Comparison of ENCODE assay signal across 19 cellular contexts in genomic region chr5:132181011-132181629, GRCh38. TPM values are rescaled to one million over a fixed set of nuclear protein-coding genes. Genes with fewer than 3 reads are reported as not detected.
DNase-seq lines count a peak whose midpoint lies in the region; ATAC-seq and TF ChIP-seq lines count a peak whose summit lies in the region.
"Had no signal": no experiment of that assay in that cellular context is flagged by ENCODE, and none has a peak within 500 bp of the region (broad histone marks: within the 10 kb centered on the region; RNA-seq: fewer than 3 reads in every experiment).

No MANE protein-coding gene starts in this region.

- H3K36me3 Mint-ChIP-seq in endodermal cell (ENCODE audit: low read depth), result no peaks in the 10 kb centered on the region
- H3K36me3 Mint-ChIP-seq: activated naive CD4-positive, alpha-beta T cell treated with anti-CD3 and anti-CD28 coated beads, Interleukin-2, amount 10 ng/mL, durations not matched to agents 7 days and 5 days had no signal

- no peak overlapping the region for H2BK120ac ChIP-seq in mesendoderm (ENCODE audit: low read depth, low read length)

- H3K9me3 ChIP-seq in right cardiac atrium (ENCODE audit: control insufficient read depth, low read length) (no peaks in the 10 kb centered on the region), endodermal cell (ENCODE audit: control insufficient read depth, low read length) (no peaks in the 10 kb centered on the region)
- H3K9me3 ChIP-seq: stomach, transverse colon had no signal

- H3K9ac ChIP-seq in endodermal cell (ENCODE audit: extremely low read depth, low read length, poor library complexity, severe bottlenecking), result no peak overlapping the region
- H3K9ac ChIP-seq in mesendoderm (ENCODE audit: low read length), result no peak overlapping the region
- H3K9ac ChIP-seq: BLaER1 had no signal

- H3K4ac ChIP-seq in mesendoderm (ENCODE audit: low read depth, low read length), result no peak overlapping the region

- no peak overlapping the region for H4K5ac ChIP-seq in mesendoderm (ENCODE audit: low read length)

- H3K27me3 Mint-ChIP-seq in endodermal cell (ENCODE audit: insufficient read depth), result peaks cover 1% of the 10 kb centered on the region

- no peaks in the 10 kb centered on the region for H3K79me1 ChIP-seq in mesendoderm (ENCODE audit: low read length)

- H3K27me3 ChIP-seq in right cardiac atrium (ENCODE audit: control insufficient read depth, insufficient read depth), result no peaks in the 10 kb centered on the region
- no peaks in the 10 kb centered on the region for H3K27me3 ChIP-seq in endodermal cell (ENCODE audit: control insufficient read depth, insufficient read depth, low read length, poor library complexity, severe bottlenecking)
- H3K27me3 ChIP-seq in mesendoderm (ENCODE audit: insufficient read depth, low read length, poor library complexity), result no peaks in the 10 kb centered on the region
- H3K27me3 ChIP-seq: BLaER1, stomach, transverse colon had no signal

- H3K4me3 ChIP-seq in right cardiac atrium (ENCODE audit: low read length), result no peak overlapping the region
- no peak overlapping the region for H3K4me3 ChIP-seq in endodermal cell (ENCODE audit: low read length)
- no peak overlapping the region for H3K4me3 ChIP-seq in mesendoderm (ENCODE audit: low read length)
- H3K4me3 ChIP-seq: BLaER1, stomach, transverse colon had no signal

- H2AK5ac ChIP-seq in mesendoderm (ENCODE audit: low read length), result no peak overlapping the region

- H3K79me2 ChIP-seq in mesendoderm (ENCODE audit: control insufficient read depth, insufficient read depth, low read length), result no peaks in the 10 kb centered on the region

- DNase-seq in right cardiac atrium (peak; percentile 28 to 72 (median 52)), cardiac septum (ENCODE audit: low spot score) (no peak), endodermal cell (peak; percentile 51), mesendoderm (no peak), SHP77 treated with DMSO at 0.1 percent for 48 hours (lab: John Stamatoyannopoulos, UW) (no peak), CD1c-positive myeloid dendritic cell (ENCODE audit: extremely low spot score) (no peak)
- DNase-seq in activated T-cell treated with anti-CD3 and anti-CD28 coated beads, Interleukin-2, amount 50 U/mL, for 48 hours, result no peak
- no peak for DNase-seq in stimulated activated CD4-positive, alpha-beta T cell treated with anti-CD3 and anti-CD28 coated beads, Interleukin-4, amount 100 ng/mL, for 4 hours
- DNase-seq: activated naive CD4-positive, alpha-beta T cell treated with anti-CD3 and anti-CD28 coated beads, Interleukin-2, amount 10 ng/mL, durations not matched to agents 7 days and 5 days; activated T-cell treated with anti-CD3 and anti-CD28 coated beads, Interleukin-2, amount 50 U/mL, for 72 hours; dermis blood vessel endothelial cell; NCI-H1436 treated with DMSO at 0.1 percent for 48 hours; nucleus accumbens; stomach; T-helper 9 cell; transverse colon had no signal

- no peak overlapping the region for H3K4me3 Mint-ChIP-seq in endodermal cell
- H3K4me3 Mint-ChIP-seq: activated naive CD4-positive, alpha-beta T cell treated with anti-CD3 and anti-CD28 coated beads, Interleukin-2, amount 10 ng/mL, durations not matched to agents 7 days and 5 days had no signal

- no peaks in the 10 kb centered on the region for H3K4me1 Mint-ChIP-seq in endodermal cell

- no peaks in the 10 kb centered on the region for H3K36me3 ChIP-seq in endodermal cell (ENCODE audit: control insufficient read depth, insufficient read depth, low read length)
- H3K36me3 ChIP-seq in mesendoderm (ENCODE audit: control insufficient read depth, insufficient read depth, low read length), result no peaks in the 10 kb centered on the region
- H3K36me3 ChIP-seq: BLaER1, stomach, transverse colon had no signal

- WGBS in right cardiac atrium, result 76% methylated on average over 20 of the region's 20 CpGs
- WGBS in endodermal cell (ENCODE audit: insufficient coverage in 1 of 2, insufficient read length in 1 of 2), 2 experiments, result 94 to 97% methylated on average over 7 to 20 of the region's 20 CpGs
- WGBS in mesendoderm (ENCODE audit: extremely low coverage, insufficient coverage, low lambda C conversion rate), result no CpG with 5 or more reads among the region's 20 CpGs

- intact Hi-C loops in right cardiac atrium (cut with DNase I) (loop anchor here in 1 of 4 donors (10.0 kb wide), 1 partner anchor 314 kb away; the partner anchor contains the start of gene IRF1), cardiac septum (cut with DNase I) (loop anchor here (5.0 kb wide), 1 partner anchor 191 kb away; no protein-coding TSS in a partner anchor)

- H3K4me1 ChIP-seq in right cardiac atrium (ENCODE audit: control insufficient read depth, insufficient read depth, low read length) (no peaks in the 10 kb centered on the region), endodermal cell (ENCODE audit: control insufficient read depth, insufficient read depth, low read length) (no peaks in the 10 kb centered on the region), mesendoderm (ENCODE audit: control insufficient read depth, low read depth, low read length) (no peaks in the 10 kb centered on the region)

- no peak overlapping the region for H3K4me2 ChIP-seq in mesendoderm (ENCODE audit: low read length)
- H3K4me2 ChIP-seq: BLaER1 had no signal

- no peak overlapping the region for H3K27ac Mint-ChIP-seq in endodermal cell
- H3K27ac Mint-ChIP-seq: activated naive CD4-positive, alpha-beta T cell treated with anti-CD3 and anti-CD28 coated beads, Interleukin-2, amount 10 ng/mL, durations not matched to agents 7 days and 5 days; activated T-cell treated with anti-CD3 and anti-CD28 coated beads, Interleukin-2, amount 50 U/mL, for 72 hours had no signal

- H4K8ac ChIP-seq in mesendoderm (ENCODE audit: low read depth, low read length), result no peak overlapping the region

- ATAC-seq in right cardiac atrium, result peak; percentile 47 to 60
- ATAC-seq: activated CD4-positive, CD25-positive, alpha-beta regulatory T cell treated with anti-CD3 and anti-CD28 coated beads, Interleukin-2, amount 50 U/mL, for 24 hours; activated T-cell treated with anti-CD3 and anti-CD28 coated beads, Interleukin-2, amount 50 U/mL, for 72 hours had no signal

- TF ChIP-seq CTCF in endodermal cell (conservative IDR thresholded peaks at IDR 0.05), result no peak

- peak overlapping the region; percentile 15 for H3K56ac ChIP-seq in mesendoderm (ENCODE audit: low read length)

- H2BK15ac ChIP-seq in mesendoderm (replicated peaks; ENCODE audit: low read depth), result no peak overlapping the region

- no peaks in the 10 kb centered on the region for H3K9me3 Mint-ChIP-seq in endodermal cell

- no peak overlapping the region for H3K27ac ChIP-seq in right cardiac atrium (ENCODE audit: low read length)
- no peak overlapping the region for H3K27ac ChIP-seq in endodermal cell (ENCODE audit: low read depth, low read length)
- no peak overlapping the region for H3K27ac ChIP-seq in mesendoderm (ENCODE audit: low read depth, low read length)
- H3K27ac ChIP-seq: BLaER1, HL-60, stomach, transverse colon had no signal

- no peak overlapping the region for H3K23ac ChIP-seq in mesendoderm (ENCODE audit: low read length)

- H2BK5ac ChIP-seq in mesendoderm (ENCODE audit: low read length), result no peak overlapping the region

- H3K18ac ChIP-seq in mesendoderm (ENCODE audit: low read length), result no peak overlapping the region

RNA-seq across cellular contexts. Expression of gene P4HA2, which starts 46.5 kb away (rescaled TPM):
- total RNA-seq in right cardiac atrium (100 to 1,000 TPM in 1 of 4 donors, 10 to 100 TPM in 3; 58.9 to 103 (median 71.8) TPM), cardiac septum (50.5 TPM), endodermal cell (10 to 100 TPM; 15.1 to 19.6 TPM)
- 51.9 TPM for polyA plus RNA-seq in right cardiac atrium
- polyA plus RNA-seq in endodermal cell (2013, experiment 1 of 2), result 16.6 TPM
- polyA plus RNA-seq in endodermal cell (2013, experiment 2 of 2), result 14.6 TPM
- polyA plus RNA-seq in mesendoderm (2013, experiment 1 of 2), result 1.7 TPM
- 1.8 TPM for polyA plus RNA-seq in mesendoderm (2013, experiment 2 of 2)

Comparison
In these comparisons a context has a peak if more than half of its experiments do, and no peak if none do; other contexts are left out.
1. DNase-seq: peak in right cardiac atrium (3 of 3) and endodermal cell (single experiment); none in cardiac septum (single experiment), mesendoderm (single experiment), activated T-cell treated with anti-CD3 and anti-CD28 coated beads, Interleukin-2, amount 50 U/mL, for 48 hours (0 of 2), SHP77 treated with DMSO at 0.1 percent for 48 hours (single experiment), CD1c-positive myeloid dendritic cell (single experiment) and stimulated activated CD4-positive, alpha-beta T cell treated with anti-CD3 and anti-CD28 coated beads, Interleukin-4, amount 100 ng/mL, for 4 hours (0 of 2).